23 cellular contexts compared by ENCODE assay signal in the genomic region with DNA sequence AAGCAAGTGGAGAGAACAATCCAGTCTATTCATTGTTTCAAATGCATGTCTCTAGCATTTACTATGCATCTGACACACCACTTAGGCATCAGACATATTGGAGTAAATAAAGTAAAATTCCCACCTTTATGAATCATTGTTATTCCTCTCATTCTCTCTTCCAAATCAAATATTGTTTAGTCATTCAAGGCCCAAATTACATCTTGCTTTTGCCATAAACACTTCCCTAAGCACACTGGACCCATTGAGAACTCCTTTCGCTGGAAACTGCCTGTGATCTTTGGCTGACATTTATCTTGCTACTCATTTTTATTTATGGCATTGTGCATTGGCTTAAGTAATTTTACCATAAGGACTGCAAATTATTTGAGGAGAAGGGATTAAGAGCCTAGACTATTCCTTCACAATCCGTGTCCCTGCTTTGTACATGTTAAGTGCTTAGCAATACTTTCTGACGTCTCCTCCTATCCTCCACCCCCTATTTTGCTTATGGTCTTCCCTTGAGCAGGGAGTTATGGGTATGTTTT.
DNase-seq lines count a peak whose midpoint lies in the region; ATAC-seq, FAIRE-seq and TF ChIP-seq lines count a peak whose summit lies in the region.
"Had no signal": no experiment of that assay in that cellular context is flagged by ENCODE, and none has a peak within 500 bp of the region (broad histone marks: within the 10 kb centered on the region; RNA-seq: fewer than 3 reads in every experiment).

No MANE protein-coding gene starts in this region.

- POLR2A ChIA-PET in RWPE1 (lab: Yijun Ruan, JAX; ENCODE audit: low non-redundant PET) = no interaction called here

- H3K27ac Mint-ChIP-seq in stimulated activated naive B cell treated with anti-CD40 and anti-IgM and Interleukin-4, amounts not matched to agents 10 μg/mL and 1 μg/mL and 100 μg/mL, for 72 hours = no peak overlapping the region
- H3K27ac Mint-ChIP-seq: activated CD4-positive, alpha-beta T cell treated with anti-CD3 and anti-CD28 coated beads, Interleukin-2, amount 10 ng/mL, durations not matched to agents 7 days and 5 days; activated naive CD8-positive, alpha-beta T cell treated with anti-CD3 and anti-CD28 coated beads, Interleukin-2, amount 10 ng/mL, durations not matched to agents 7 days and 5 days; dendritic cell treated with granulocyte-macrophage colony-stimulating factor and Interleukin-4, amounts not matched to agents 40 ng/mL and 50 ng/mL, for 4 days; memory B cell; naive thymus-derived CD4-positive, alpha-beta T cell; T-helper 17 cell had no signal

- peaks cover 0 to 4% of the 10 kb centered on the region in 2 donors for H3K27me3 Mint-ChIP-seq in stimulated activated naive B cell treated with anti-CD40 and anti-IgM and Interleukin-4, amounts not matched to agents 10 μg/mL and 1 μg/mL and 100 μg/mL, for 72 hours
- H3K27me3 Mint-ChIP-seq: activated CD4-positive, alpha-beta T cell treated with anti-CD3 and anti-CD28 coated beads, Interleukin-2, amount 10 ng/mL, durations not matched to agents 7 days and 5 days; activated naive CD8-positive, alpha-beta T cell treated with anti-CD3 and anti-CD28 coated beads, Interleukin-2, amount 10 ng/mL, durations not matched to agents 7 days and 5 days; dendritic cell treated with granulocyte-macrophage colony-stimulating factor and Interleukin-4, amounts not matched to agents 40 ng/mL and 50 ng/mL, for 4 days had no signal

- H3K4me3 Mint-ChIP-seq in stimulated activated naive B cell treated with anti-CD40 and anti-IgM and Interleukin-4, amounts not matched to agents 10 μg/mL and 1 μg/mL and 100 μg/mL, for 72 hours = no peak overlapping the region
- H3K4me3 Mint-ChIP-seq: activated CD4-positive, alpha-beta T cell treated with anti-CD3 and anti-CD28 coated beads, Interleukin-2, amount 10 ng/mL, durations not matched to agents 7 days and 5 days; activated naive CD8-positive, alpha-beta T cell treated with anti-CD3 and anti-CD28 coated beads, Interleukin-2, amount 10 ng/mL, durations not matched to agents 7 days and 5 days; dendritic cell treated with granulocyte-macrophage colony-stimulating factor and Interleukin-4, amounts not matched to agents 40 ng/mL and 50 ng/mL, for 4 days; memory B cell; naive thymus-derived CD4-positive, alpha-beta T cell; T-helper 17 cell had no signal

- H3K9me3 ChIP-seq in tibial artery = no peaks in the 10 kb centered on the region
- H3K9me3 ChIP-seq: HAP-1, right atrium auricular region had no signal

- DNase-seq in H54 (ENCODE audit: insufficient read length, low spot score) = no peak
- DNase-seq in RWPE1 (ENCODE audit: low spot score) = peak; percentile 28
- DNase-seq in fibroblast of pulmonary artery (ENCODE audit: low read depth) = peak; percentile 4
- no peak for DNase-seq in tibial artery
- no peak for DNase-seq in stimulated activated naive B cell treated with anti-CD40 and anti-IgM and Interleukin-4, amounts not matched to agents 10 μg/mL and 1 μg/mL and 100 μg/mL, for 72 hours
- DNase-seq: activated CD4-positive, alpha-beta T cell treated with anti-CD3 and anti-CD28 coated beads, Interleukin-2, amount 10 ng/mL, durations not matched to agents 7 days and 5 days; activated CD8-positive, alpha-beta memory T cell treated with anti-CD3 and anti-CD28 coated beads, Interleukin-2, amount 50 U/mL, for 4 hours; activated naive CD8-positive, alpha-beta T cell treated with anti-CD3 and anti-CD28 coated beads, Interleukin-2, amount 10 ng/mL, durations not matched to agents 7 days and 5 days; AML-193; naive thymus-derived CD4-positive, alpha-beta T cell; NCI-H1417; NCI-H510A treated with DMSO at 0.1 percent for 48 hours; SHP77 treated with DMSO at 0.1 percent for 48 hours; T-helper 17 cell had no signal

- no peaks in the 10 kb centered on the region for H3K4me1 Mint-ChIP-seq in stimulated activated naive B cell treated with anti-CD40 and anti-IgM and Interleukin-4, amounts not matched to agents 10 μg/mL and 1 μg/mL and 100 μg/mL, for 72 hours
- H3K4me1 Mint-ChIP-seq: activated CD4-positive, alpha-beta T cell treated with anti-CD3 and anti-CD28 coated beads, Interleukin-2, amount 10 ng/mL, durations not matched to agents 7 days and 5 days; activated naive CD8-positive, alpha-beta T cell treated with anti-CD3 and anti-CD28 coated beads, Interleukin-2, amount 10 ng/mL, durations not matched to agents 7 days and 5 days; memory B cell; naive thymus-derived CD4-positive, alpha-beta T cell; T-helper 17 cell had no signal

- H3K27ac ChIP-seq in RWPE1 = no peak overlapping the region
- peak overlapping the region; percentile 8 to 68 for H3K27ac ChIP-seq in tibial artery
- H3K27ac ChIP-seq: cardiac muscle cell, right atrium auricular region, VCaP had no signal

- intact Hi-C loops in tibial artery (cut with DNase I; ENCODE audit: low total_unique reads) = no loop called here

- H3K9me3 Mint-ChIP-seq in stimulated activated naive B cell treated with anti-CD40 and anti-IgM and Interleukin-4, amounts not matched to agents 10 μg/mL and 1 μg/mL and 100 μg/mL, for 72 hours = no peaks in the 10 kb centered on the region
- H3K9me3 Mint-ChIP-seq: activated CD4-positive, alpha-beta T cell treated with anti-CD3 and anti-CD28 coated beads, Interleukin-2, amount 10 ng/mL, durations not matched to agents 7 days and 5 days; activated naive CD8-positive, alpha-beta T cell treated with anti-CD3 and anti-CD28 coated beads, Interleukin-2, amount 10 ng/mL, durations not matched to agents 7 days and 5 days; dendritic cell treated with granulocyte-macrophage colony-stimulating factor and Interleukin-4, amounts not matched to agents 40 ng/mL and 50 ng/mL, for 4 days had no signal

- TF ChIP-seq CTCF in RWPE1 (conservative IDR thresholded peaks at IDR 0.05; ENCODE audit: low read depth) (no peak), fibroblast of pulmonary artery (IDR thresholded peaks at IDR 0.05; ENCODE audit: low read length, missing control alignments) (no peak), tibial artery (IDR thresholded peaks at IDR 0.05) (no peak)

- peak; percentile 38 for FAIRE-seq in H54 (lab: Jason Lieb, UNC)
- FAIRE-seq: frontal cortex had no signal

- CTCF ChIA-PET in RWPE1 (lab: Yijun Ruan, JAX) = interaction anchor here (0.6 kb wide), 1 partner anchor 36 kb away, joined by 3 read pairs; no protein-coding TSS in a partner anchor

- no peaks in the 10 kb centered on the region for H3K36me3 ChIP-seq in tibial artery
- H3K36me3 ChIP-seq: cardiac muscle cell, HAP-1, right atrium auricular region had no signal

- H3K36me3 Mint-ChIP-seq in stimulated activated naive B cell treated with anti-CD40 and anti-IgM and Interleukin-4, amounts not matched to agents 10 μg/mL and 1 μg/mL and 100 μg/mL, for 72 hours = no peaks in the 10 kb centered on the region
- H3K36me3 Mint-ChIP-seq: activated naive CD8-positive, alpha-beta T cell treated with anti-CD3 and anti-CD28 coated beads, Interleukin-2, amount 10 ng/mL, durations not matched to agents 7 days and 5 days; memory B cell; naive thymus-derived CD4-positive, alpha-beta T cell had no signal

- H3K27me3 ChIP-seq in tibial artery = no peaks in the 10 kb centered on the region
- H3K27me3 ChIP-seq: cardiac muscle cell, right atrium auricular region had no signal

- ATAC-seq in stimulated activated naive B cell treated with anti-CD40 and anti-IgM and Interleukin-4, amounts not matched to agents 10 μg/mL and 1 μg/mL and 100 μg/mL, for 72 hours (replicated peaks) = no peak
- ATAC-seq in HG03097 (IDR thresholded peaks at IDR 0.05; ENCODE audit: low FRiP score, unreplicated experiment) (no peak), HG03571 (IDR thresholded peaks at IDR 0.05; ENCODE audit: unreplicated experiment) (no peak)
- ATAC-seq: naive thymus-derived CD4-positive, alpha-beta T cell; T-helper 17 cell had no signal

- H3K4me1 ChIP-seq in tibial artery = peaks cover 0 to 59% (median 2%) of the 10 kb centered on the region in 4 donors
- H3K4me1 ChIP-seq: HAP-1, right atrium auricular region had no signal

- no peak overlapping the region for H3K4me3 ChIP-seq in fibroblast of pulmonary artery (replicated peaks; ENCODE audit: low read depth, low read length)
- no peak overlapping the region for H3K4me3 ChIP-seq in tibial artery
- H3K4me3 ChIP-seq: cardiac muscle cell, HAP-1, right atrium auricular region had no signal

- TF ChIP-seq POLR2A in H54 (IDR thresholded peaks at IDR 0.05; ENCODE audit: low read depth, low read length) = no peak

Comparison
In these comparisons a context has a peak if more than half of its experiments do, and no peak if none do; other contexts are left out.
1. DNase-seq: peak in RWPE1 (single experiment) and fibroblast of pulmonary artery (single experiment); none in H54 (single experiment), tibial artery (0 of 2) and stimulated activated naive B cell treated with anti-CD40 and anti-IgM and Interleukin-4, amounts not matched to agents 10 μg/mL and 1 μg/mL and 100 μg/mL, for 72 hours (single experiment).